In the genomic region with DNA sequence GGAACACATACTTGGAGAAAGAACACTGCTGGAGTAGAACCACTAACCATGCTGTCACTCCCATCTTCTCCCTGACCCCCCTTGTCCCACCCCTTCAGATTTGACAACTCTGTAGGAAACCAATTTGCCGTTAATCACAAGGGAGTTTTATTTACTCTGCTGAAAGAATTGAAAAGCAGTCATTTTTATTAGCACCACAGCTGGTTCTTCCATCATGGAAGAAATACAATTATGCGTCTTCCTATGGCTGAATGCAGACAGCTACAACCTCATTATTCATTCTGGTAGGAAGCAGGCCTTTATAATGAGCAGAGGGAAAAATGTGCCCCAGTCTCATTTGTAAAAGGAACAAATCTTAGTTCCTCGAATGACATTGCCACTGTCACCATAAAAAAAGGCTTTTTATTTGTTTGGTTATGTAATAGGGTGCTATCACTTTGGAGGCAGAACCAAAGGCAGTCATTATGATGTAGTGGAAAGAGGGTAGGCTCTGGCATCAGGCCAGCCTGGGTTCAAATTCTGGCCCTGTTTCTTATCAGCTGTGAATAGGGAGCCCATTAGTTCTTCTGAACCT, we compare ENCODE assay signal across 14 cellular contexts.
"Had no signal": no experiment of that assay in that cellular context is flagged by ENCODE, and none has a peak within 500 bp of the region (broad histone marks: within the 10 kb centered on the region; RNA-seq: fewer than 3 reads in every experiment).

No MANE protein-coding gene starts in this region.

- H3K27ac Mint-ChIP-seq: WTC11 had no signal

- DNase-seq: activated CD4-positive, alpha-beta T cell treated with anti-CD3 and anti-CD28 coated beads for 48 hours; activated CD8-positive, alpha-beta memory T cell treated with anti-CD3 and anti-CD28 coated beads for 24 hours; activated naive CD4-positive, alpha-beta T cell treated with anti-CD3 and anti-CD28 coated beads, Interleukin-2, amount 50 U/mL, for 16 hours; adrenal gland; colonic mucosa; kidney; left ventricle myocardium superior; mesenchymal stem cell; stimulated activated CD4-positive, alpha-beta T cell treated with anti-CD3 and anti-CD28 coated beads, Interleukin-2, amount 100 ng/mL, for 24 hours; stimulated activated naive CD4-positive, alpha-beta T cell; transverse colon had no signal

- H3K4me3 Mint-ChIP-seq: WTC11 had no signal

- H3K36me3 Mint-ChIP-seq: WTC11 had no signal

- H3K4me3 ChIP-seq: adrenal gland, colonic mucosa, gastroesophageal sphincter, transverse colon had no signal

- ATAC-seq: gastroesophageal sphincter, left ventricle myocardium superior, sciatic nerve, WTC11 had no signal
